Comparison of ENCODE assay signal across 9 cellular contexts in the genomic region with DNA sequence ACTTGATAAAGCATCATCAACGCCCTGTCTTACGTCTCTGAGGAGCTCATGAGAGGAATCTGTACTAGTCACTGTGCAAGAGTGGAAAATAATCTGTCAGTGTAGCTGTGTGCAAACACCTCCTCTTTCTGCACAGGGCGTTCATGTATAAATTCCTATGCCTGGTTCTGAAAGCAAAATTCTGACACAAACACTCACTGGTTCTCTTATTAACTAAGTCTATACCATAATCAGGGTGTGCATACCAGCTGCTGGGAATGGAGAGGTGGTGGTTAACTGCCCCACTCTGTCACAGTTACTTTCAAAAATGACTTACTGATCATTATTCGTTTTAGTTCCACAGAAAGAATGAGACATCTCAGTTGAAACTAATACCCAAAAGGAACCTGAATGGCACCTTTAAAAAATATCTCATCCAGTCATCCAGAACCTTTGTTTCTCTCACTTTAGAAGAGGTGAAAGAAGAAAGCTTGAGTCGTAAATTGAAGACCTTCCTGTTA. TPM values are rescaled to one million over a fixed set of nuclear protein-coding genes. Genes with fewer than 3 reads are reported as not detected.
DNase-seq lines count a peak whose midpoint lies in the region; ATAC-seq and TF ChIP-seq lines count a peak whose summit lies in the region.
"Had no signal": no experiment of that assay in that cellular context is flagged by ENCODE, and none has a peak within 500 bp of the region (broad histone marks: within the 10 kb centered on the region; RNA-seq: fewer than 3 reads in every experiment).

No MANE protein-coding gene starts in this region.

- no peaks in the 10 kb centered on the region for H3K27me3 Mint-ChIP-seq in type B pancreatic cell

- H3K4me1 ChIP-seq in PC-3 (ENCODE audit: insufficient read depth, low read length) (peaks cover 50% of the 10 kb centered on the region), foreskin keratinocyte (peaks cover 27% of the 10 kb centered on the region)

- H3K9me3 ChIP-seq in PC-3 (ENCODE audit: low read length): no peaks in the 10 kb centered on the region

- no peak for TF ChIP-seq CTCF in PC-3 (conservative IDR thresholded peaks at IDR 0.05; ENCODE audit: low read depth, low read length)
- no peak for TF ChIP-seq CTCF in foreskin keratinocyte (conservative IDR thresholded peaks at IDR 0.05)
- no peak for TF ChIP-seq CTCF in type B pancreatic cell (conservative IDR thresholded peaks at IDR 0.05)

- POLR2A ChIA-PET in PC-3 (lab: Charles Lee; ENCODE audit: unreplicated experiment): interaction anchor here (1.0 kb wide), 1 partner anchor 36 kb away, joined by 3 read pairs; the partner anchor contains the start of gene STK39

- H3K27ac ChIP-seq in PC-3 (ENCODE audit: low read length) (peak overlapping the region; percentile 97), foreskin keratinocyte (no peak overlapping the region)

- H3F3A ChIP-seq in PC-3 (ENCODE audit: low read length, unreplicated experiment): peaks cover 10% of the 10 kb centered on the region

- peak overlapping the region; percentile 51 for H3K4me3 Mint-ChIP-seq in type B pancreatic cell
- H3K4me3 Mint-ChIP-seq: nephron had no signal

- BruUV-seq in PC-3 (replicated peaks; lab: Mats Ljungman, UMichigan): TSS peak; percentile 94

- H3K27me3 ChIP-seq in PC-3 (ENCODE audit: low read length) (no peaks in the 10 kb centered on the region), foreskin keratinocyte (no peaks in the 10 kb centered on the region)

- H3K9me2 ChIP-seq in PC-3 (replicated peaks; ENCODE audit: low read length): no peaks in the 10 kb centered on the region

- no peak overlapping the region for H2AFZ ChIP-seq in PC-3 (ENCODE audit: low read length)

- peak overlapping the region; percentile 77 for H3K27ac Mint-ChIP-seq in type B pancreatic cell
- H3K27ac Mint-ChIP-seq: nephron had no signal

- ATAC-seq in PC-3 (peak; percentile 18), foreskin keratinocyte (peak; percentile 4)

- DNase-seq in stimulated activated CD4-positive, alpha-beta T cell treated with anti-CD3 and anti-CD28 coated beads, Interleukin-12 subunit alpha, Interleukin-12 subunit beta, amount 100 ng/mL, for 24 hours (ENCODE audit: low read depth in 2 of 2): peak; percentile 31 to 35
- no peak for DNase-seq in stimulated activated CD4-positive, alpha-beta T cell treated with anti-CD3 and anti-CD28 coated beads, Interleukin-4, amount 100 ng/mL, for 4 hours
- peak; percentile 39 for DNase-seq in PC-3
- DNase-seq in foreskin keratinocyte: no peak
- DNase-seq in type B pancreatic cell (ENCODE audit: extremely low spot score, unreplicated experiment): no peak
- DNase-seq in amygdala (lab: John Stamatoyannopoulos, UW): no peak
- DNase-seq in NCI-H1092 (lab: John Stamatoyannopoulos, UW): no peak
- no peak for DNase-seq in AG08395 (ENCODE audit: low spot score)

- H3K4me3 ChIP-seq in PC-3 (ENCODE audit: low read length): no peak overlapping the region

- peak overlapping the region; percentile 82 for H3K9ac ChIP-seq in PC-3 (ENCODE audit: low read length)

- H3K36me3 ChIP-seq in PC-3 (ENCODE audit: low read depth, low read length): 0 out of 2 replicates have a peak, but pooled peaks cover 2% of the 10 kb centered on the region

- H3K4me1 Mint-ChIP-seq in type B pancreatic cell (ENCODE audit: unreplicated experiment): peaks cover 10% of the 10 kb centered on the region

- H3K9me3 Mint-ChIP-seq in type B pancreatic cell: peaks cover 13% of the 10 kb centered on the region
- H3K9me3 Mint-ChIP-seq: nephron had no signal

- H3K79me2 ChIP-seq in PC-3 (ENCODE audit: low read length): peaks cover 83% of the 10 kb centered on the region

- H3K36me3 Mint-ChIP-seq in type B pancreatic cell: peaks cover 46% of the 10 kb centered on the region

- CTCF ChIA-PET in PC-3 (lab: Charles Lee): no interaction called here

- intact Hi-C loops in PC-3 (cut with micrococcal nuclease): loop anchor here (1.0 to 5.0 kb wide), 4 partner anchors 35 to 75 kb away; no protein-coding TSS in a partner anchor

- H4K20me1 ChIP-seq in PC-3 (ENCODE audit: low read length): no peaks in the 10 kb centered on the region

- peak overlapping the region; percentile 60 for H3K4me2 ChIP-seq in PC-3 (ENCODE audit: low read length)

RNA-seq across cellular contexts. Expression of gene STK39, which starts 35.7 kb away (rescaled TPM):
- total RNA-seq in PC-3 (2014; rRNA removed): 17.9 and 20.8 TPM in 2 replicates
- 28.8 and 29.7 TPM in 2 replicates for total RNA-seq in foreskin keratinocyte
- polyA plus RNA-seq in foreskin keratinocyte: 18.0 and 19.4 TPM in 2 replicates
- total RNA-seq in type B pancreatic cell (ENCODE audit: low replicate concordance): 22.0 and 26.2 TPM in 2 replicates

Comparison
In these comparisons a context has a peak if more than half of its experiments do, and no peak if none do; other contexts are left out.
1. DNase-seq: peak in stimulated activated CD4-positive, alpha-beta T cell treated with anti-CD3 and anti-CD28 coated beads, Interleukin-12 subunit alpha, Interleukin-12 subunit beta, amount 100 ng/mL, for 24 hours (2 of 2) and PC-3 (single experiment); none in stimulated activated CD4-positive, alpha-beta T cell treated with anti-CD3 and anti-CD28 coated beads, Interleukin-4, amount 100 ng/mL, for 4 hours (0 of 2), foreskin keratinocyte (0 of 2), type B pancreatic cell (single experiment), amygdala (0 of 56), NCI-H1092 (single experiment) and AG08395 (single experiment).